In genomic region chr20:34578040-34578439, GRCh38 we compare ENCODE assay signal across 15 cellular contexts. TPM values are rescaled to one million over a fixed set of nuclear protein-coding genes. Genes with fewer than 3 reads are reported as not detected.
DNase-seq lines count a peak whose midpoint lies in the region; ATAC-seq and TF ChIP-seq lines count a peak whose summit lies in the region.
"Had no signal": no experiment of that assay in that cellular context is flagged by ENCODE, and none has a peak within 500 bp of the region (broad histone marks: within the 10 kb centered on the region; RNA-seq: fewer than 3 reads in every experiment).

No MANE protein-coding gene starts in this region.

- peaks cover 5% of the 10 kb centered on the region for H3K4me1 ChIP-seq in right cardiac atrium (ENCODE audit: control insufficient read depth, insufficient read depth, low read length)
- peaks cover 8% of the 10 kb centered on the region for H3K4me1 ChIP-seq in testis
- no peaks in the 10 kb centered on the region for H3K4me1 ChIP-seq in BE2C

- no peak overlapping the region for H3K4me3 Mint-ChIP-seq in activated CD8-positive, alpha-beta T cell treated with anti-CD3 and anti-CD28 coated beads, Interleukin-2, amount 10 ng/mL, durations not matched to agents 7 days and 5 days
- H3K4me3 Mint-ChIP-seq in activated CD8-positive, alpha-beta T cell treated with anti-CD3 and anti-CD28 coated beads for 36 hours = no peak overlapping the region
- H3K4me3 Mint-ChIP-seq: activated CD4-positive, alpha-beta memory T cell treated with anti-CD3 and anti-CD28 coated beads for 36 hours; activated T-helper 1 cell treated with anti-CD3 and anti-CD28 coated beads, Interleukin-12 subunit alpha, Interleukin-12 subunit beta, Interleukin-2, Interleukin-4 antibody, amounts not matched to agents 30 ng/mL and 10 ng/mL and 1 ng/mL, durations not matched to agents 14 hours and 24 hours and 36 hours had no signal

- TF ChIP-seq POLR2A in testis (IDR thresholded peaks at IDR 0.05) = no peak

- 45% methylated on average over 2 of the region's 2 CpGs for WGBS in right cardiac atrium
- 43 to 47% methylated on average over 2 of the region's 2 CpGs for WGBS in testis, 2 donors

- ATAC-seq in activated CD8-positive, alpha-beta T cell treated with anti-CD3 and anti-CD28 coated beads, Interleukin-2, amount 10 ng/mL, durations not matched to agents 7 days and 5 days = no peak
- ATAC-seq in activated CD8-positive, alpha-beta T cell treated with anti-CD3 and anti-CD28 coated beads for 36 hours = no peak
- ATAC-seq in right cardiac atrium = peak in 1 of 2 donors; percentile 16

- H3K27me3 Mint-ChIP-seq in activated CD8-positive, alpha-beta T cell treated with anti-CD3 and anti-CD28 coated beads, Interleukin-2, amount 10 ng/mL, durations not matched to agents 7 days and 5 days (ENCODE audit: low read depth) = no peaks in the 10 kb centered on the region
- H3K27me3 Mint-ChIP-seq in activated CD8-positive, alpha-beta T cell treated with anti-CD3 and anti-CD28 coated beads for 36 hours = no peaks in the 10 kb centered on the region
- H3K27me3 Mint-ChIP-seq: activated CD4-positive, alpha-beta memory T cell treated with anti-CD3 and anti-CD28 coated beads for 36 hours had no signal

- POLR2A ChIA-PET in activated CD8-positive, alpha-beta T cell treated with anti-CD3 and anti-CD28 coated beads, Interleukin-2, amount 10 ng/mL, durations not matched to agents 7 days and 5 days (lab: Charles Lee) = no interaction called here
- POLR2A ChIA-PET in activated CD8-positive, alpha-beta T cell treated with anti-CD3 and anti-CD28 coated beads for 36 hours (lab: Charles Lee) = interaction anchor here (0.5 kb wide), 1 partner anchor 517 kb away, joined by 3 read pairs; no protein-coding TSS in a partner anchor

- H3K27me3 ChIP-seq in right cardiac atrium (ENCODE audit: control insufficient read depth, insufficient read depth) = no peaks in the 10 kb centered on the region
- no peaks in the 10 kb centered on the region for H3K27me3 ChIP-seq in testis
- no peaks in the 10 kb centered on the region for H3K27me3 ChIP-seq in BE2C

- CTCF ChIA-PET in activated CD8-positive, alpha-beta T cell treated with anti-CD3 and anti-CD28 coated beads, Interleukin-2, amount 10 ng/mL, durations not matched to agents 7 days and 5 days (lab: Charles Lee) = no interaction called here
- CTCF ChIA-PET in activated CD8-positive, alpha-beta T cell treated with anti-CD3 and anti-CD28 coated beads for 36 hours (lab: Charles Lee) = interaction anchor here (1.3 kb wide), 1 partner anchor 265 kb away, joined by 4 read pairs; no protein-coding TSS in a partner anchor

- peaks cover 10% of the 10 kb centered on the region for H3K36me3 Mint-ChIP-seq in activated CD8-positive, alpha-beta T cell treated with anti-CD3 and anti-CD28 coated beads, Interleukin-2, amount 10 ng/mL, durations not matched to agents 7 days and 5 days (ENCODE audit: low read depth)
- H3K36me3 Mint-ChIP-seq in activated CD8-positive, alpha-beta T cell treated with anti-CD3 and anti-CD28 coated beads for 36 hours (ENCODE audit: low read depth) = peaks cover 11% of the 10 kb centered on the region

- no peak for DNase-seq in activated CD8-positive, alpha-beta T cell treated with anti-CD3 and anti-CD28 coated beads, Interleukin-2, amount 10 ng/mL, durations not matched to agents 7 days and 5 days
- DNase-seq in activated CD8-positive, alpha-beta T cell treated with anti-CD3 and anti-CD28 coated beads for 36 hours = no peak
- DNase-seq in amniotic epithelial cell (ENCODE audit: low read depth) (peak; percentile 73), right cardiac atrium (peak in 1 of 3 donors; percentile 45), testis (peak; percentile 16), BE2C (no peak), NCI-H748 treated with DMSO at 0.1 percent for 48 hours (lab: John Stamatoyannopoulos, UW) (no peak), Kasumi-1 (lab: John Stamatoyannopoulos, UW) (no peak)
- DNase-seq: activated CD4-positive, alpha-beta memory T cell treated with anti-CD3 and anti-CD28 coated beads for 36 hours; amniotic stem cell; NCI-H1105 treated with DMSO at 0.1 percent for 48 hours; occipital lobe; stimulated activated naive CD4-positive, alpha-beta T cell had no signal

- peak overlapping the region; percentile 38 for H3K27ac ChIP-seq in right cardiac atrium (ENCODE audit: low read length)
- peak overlapping the region in 1 of 2 donors; percentile 37 for H3K27ac ChIP-seq in testis

- no peak overlapping the region for H3K4me3 ChIP-seq in right cardiac atrium (ENCODE audit: low read length)
- H3K4me3 ChIP-seq in testis = no peak overlapping the region
- H3K4me3 ChIP-seq in BE2C (ENCODE audit: low read depth, low read length) = no peak overlapping the region
- H3K4me3 ChIP-seq: smooth muscle cell had no signal

- peaks cover 22% of the 10 kb centered on the region for H3K4me1 Mint-ChIP-seq in activated CD8-positive, alpha-beta T cell treated with anti-CD3 and anti-CD28 coated beads, Interleukin-2, amount 10 ng/mL, durations not matched to agents 7 days and 5 days (ENCODE audit: low read depth)
- H3K4me1 Mint-ChIP-seq in activated CD8-positive, alpha-beta T cell treated with anti-CD3 and anti-CD28 coated beads for 36 hours (ENCODE audit: low read depth) = peaks cover 23% of the 10 kb centered on the region

- peak overlapping the region; percentile 27 for H3K27ac Mint-ChIP-seq in activated CD8-positive, alpha-beta T cell treated with anti-CD3 and anti-CD28 coated beads, Interleukin-2, amount 10 ng/mL, durations not matched to agents 7 days and 5 days
- no peak overlapping the region for H3K27ac Mint-ChIP-seq in activated CD8-positive, alpha-beta T cell treated with anti-CD3 and anti-CD28 coated beads for 36 hours
- H3K27ac Mint-ChIP-seq: activated CD4-positive, alpha-beta memory T cell treated with anti-CD3 and anti-CD28 coated beads for 36 hours; activated T-helper 1 cell treated with anti-CD3 and anti-CD28 coated beads, Interleukin-12 subunit alpha, Interleukin-12 subunit beta, Interleukin-2, Interleukin-4 antibody, amounts not matched to agents 30 ng/mL and 10 ng/mL and 1 ng/mL, durations not matched to agents 14 hours and 24 hours and 36 hours had no signal

- H3K36me3 ChIP-seq in testis (ENCODE audit: low read depth, missing control alignments) = no peaks in the 10 kb centered on the region
- H3K36me3 ChIP-seq in BE2C = no peaks in the 10 kb centered on the region

- intact Hi-C loops in activated CD8-positive, alpha-beta T cell treated with anti-CD3 and anti-CD28 coated beads for 36 hours (cut with micrococcal nuclease) = no loop called here
- intact Hi-C loops in right cardiac atrium (cut with DNase I) = loop anchor here in 2 of 4 donors (2.0 to 10.0 kb wide), 2 partner anchors 187 to 191 kb away; no protein-coding TSS in a partner anchor
- intact Hi-C loops in testis (cut with DNase I; ENCODE audit: low total_unique reads) = no loop called here

- H3K9me3 ChIP-seq in right cardiac atrium (ENCODE audit: control insufficient read depth, low read length) (no peaks in the 10 kb centered on the region), testis (no peaks in the 10 kb centered on the region), BE2C (no peaks in the 10 kb centered on the region)

- TF ChIP-seq CTCF in activated CD8-positive, alpha-beta T cell treated with anti-CD3 and anti-CD28 coated beads for 36 hours (IDR thresholded peaks at IDR 0.05) = no peak
- TF ChIP-seq CTCF in testis (IDR thresholded peaks at IDR 0.05) (no peak), BE2C (IDR thresholded peaks at IDR 0.05; ENCODE audit: low read depth, low read length) (no peak)

- no peaks in the 10 kb centered on the region for H3K9me3 Mint-ChIP-seq in activated CD8-positive, alpha-beta T cell treated with anti-CD3 and anti-CD28 coated beads, Interleukin-2, amount 10 ng/mL, durations not matched to agents 7 days and 5 days (ENCODE audit: insufficient read depth)
- H3K9me3 Mint-ChIP-seq in activated CD8-positive, alpha-beta T cell treated with anti-CD3 and anti-CD28 coated beads for 36 hours = no peaks in the 10 kb centered on the region
- H3K9me3 Mint-ChIP-seq: activated CD4-positive, alpha-beta memory T cell treated with anti-CD3 and anti-CD28 coated beads for 36 hours; activated T-helper 1 cell treated with anti-CD3 and anti-CD28 coated beads, Interleukin-12 subunit alpha, Interleukin-12 subunit beta, Interleukin-2, Interleukin-4 antibody, amounts not matched to agents 30 ng/mL and 10 ng/mL and 1 ng/mL, durations not matched to agents 14 hours and 24 hours and 36 hours had no signal

RNA-seq across cellular contexts. Expression of gene MAP1LC3A, which starts 19.5 kb away (rescaled TPM):
- total RNA-seq in activated CD8-positive, alpha-beta T cell treated with anti-CD3 and anti-CD28 coated beads, Interleukin-2, amount 10 ng/mL, durations not matched to agents 7 days and 5 days = 1 to 10 TPM; 1.4 to 1.6 TPM
- total RNA-seq in activated CD8-positive, alpha-beta T cell treated with anti-CD3 and anti-CD28 coated beads for 36 hours = 1 to 10 TPM in 1 of 2 experiments, under 1 TPM in 1; 0.92 to 1.0 TPM
- total RNA-seq in right cardiac atrium (10 to 100 TPM; 61.8 to 85.7 (median 79.8) TPM), testis (100 to 1,000 TPM in 1 of 2 donors, 10 to 100 TPM in 1; 100.0 to 104 TPM)
- polyA plus RNA-seq in right cardiac atrium (116 TPM), testis (ENCODE audit: insufficient read depth, low read depth, low replicate concordance) (62.9 TPM)
- 6.6 TPM for polyA plus RNA-seq in BE2C (2012; ENCODE audit: insufficient read depth, insufficient read length, low read depth)

Comparison
In these comparisons a context has a peak if more than half of its experiments do, and no peak if none do; other contexts are left out.
1. DNase-seq: peak in amniotic epithelial cell (single experiment) and testis (single experiment); none in activated CD8-positive, alpha-beta T cell treated with anti-CD3 and anti-CD28 coated beads, Interleukin-2, amount 10 ng/mL, durations not matched to agents 7 days and 5 days (single experiment), activated CD8-positive, alpha-beta T cell treated with anti-CD3 and anti-CD28 coated beads for 36 hours (single experiment), BE2C (single experiment), NCI-H748 treated with DMSO at 0.1 percent for 48 hours (single experiment) and Kasumi-1 (0 of 2).
2. RNA of gene MAP1LC3A, which starts 19.5 kb away (total RNA-seq): 100.0 to 104 TPM in testis and 61.8 to 85.7 TPM in right cardiac atrium; 1.4 to 1.6 TPM in activated CD8-positive, alpha-beta T cell treated with anti-CD3 and anti-CD28 coated beads, Interleukin-2, amount 10 ng/mL, durations not matched to agents 7 days and 5 days and 0.92 to 1.0 TPM in activated CD8-positive, alpha-beta T cell treated with anti-CD3 and anti-CD28 coated beads for 36 hours; every median in the first group is over 10 times any median in the second.